In genomic region chr19:48216933-48217332, GRCh38 we compare ENCODE assay signal across 16 cellular contexts.
DNase-seq lines count a peak whose midpoint lies in the region.
"Had no signal": no experiment of that assay in that cellular context is flagged by ENCODE, and none has a peak within 500 bp of the region (broad histone marks: within the 10 kb centered on the region; RNA-seq: fewer than 3 reads in every experiment).

No MANE protein-coding gene starts in this region.

- no peak overlapping the region for H3K4me3 Mint-ChIP-seq in activated naive CD4-positive, alpha-beta T cell treated with anti-CD3 and anti-CD28 coated beads, Interleukin-2, amount 50 U/mL, for 24 hours
- H3K4me3 Mint-ChIP-seq: CD8-positive, alpha-beta memory T cell had no signal

- H3K27me3 ChIP-seq in iPS DF 6.9 (ENCODE audit: control insufficient read depth, insufficient read depth, low read length) = no peaks in the 10 kb centered on the region
- H3K27me3 ChIP-seq: BLaER1 had no signal

- no CpG with 5 or more reads among the region's 14 CpGs for WGBS in iPS DF 6.9 (ENCODE audit: insufficient coverage, insufficient read length)

- no peak overlapping the region for H3K4me3 ChIP-seq in iPS DF 6.9 (ENCODE audit: low read length)
- H3K4me3 ChIP-seq: BLaER1 had no signal

- H3K4me1 ChIP-seq in iPS DF 6.9 (ENCODE audit: control insufficient read depth, insufficient read depth, low read length) = no peaks in the 10 kb centered on the region

- H3K36me3 ChIP-seq in iPS DF 6.9 (ENCODE audit: control insufficient read depth, insufficient read depth, low read length) = no peaks in the 10 kb centered on the region

- DNase-seq in activated naive CD4-positive, alpha-beta T cell treated with Interleukin-2 at 50 U/mL for 16 hours = no peak
- peak; percentile 18 for DNase-seq in iPS DF 6.9 (ENCODE audit: low read depth, low spot score)
- no peak for DNase-seq in T-helper 2 cell
- DNase-seq in T1000 (lab: John Stamatoyannopoulos, UW) = no peak
- no peak for DNase-seq in NCI-H524 (lab: John Stamatoyannopoulos, UW)
- DNase-seq: CD8-positive, alpha-beta memory T cell; HCEC 1CT; IMR-90; NCI-H1417; NCI-H2029; NCI-H2171 treated with DMSO at 0.1 percent for 48 hours; NCI-H510A; SIG-M5 had no signal

- peak overlapping the region; percentile 35 for H3K27ac Mint-ChIP-seq in activated naive CD4-positive, alpha-beta T cell treated with anti-CD3 and anti-CD28 coated beads, Interleukin-2, amount 50 U/mL, for 24 hours

- no peak overlapping the region for H3K27ac ChIP-seq in iPS DF 6.9 (ENCODE audit: low read length)
- H3K27ac ChIP-seq: 22Rv1, BLaER1 had no signal

- peaks cover 15% of the 10 kb centered on the region for H3K4me1 Mint-ChIP-seq in activated naive CD4-positive, alpha-beta T cell treated with anti-CD3 and anti-CD28 coated beads, Interleukin-2, amount 50 U/mL, for 24 hours

- H3K9me3 Mint-ChIP-seq in activated naive CD4-positive, alpha-beta T cell treated with anti-CD3 and anti-CD28 coated beads, Interleukin-2, amount 50 U/mL, for 24 hours = no peaks in the 10 kb centered on the region
- H3K9me3 Mint-ChIP-seq: CD8-positive, alpha-beta memory T cell had no signal

- no peaks in the 10 kb centered on the region for H3K27me3 Mint-ChIP-seq in activated naive CD4-positive, alpha-beta T cell treated with anti-CD3 and anti-CD28 coated beads, Interleukin-2, amount 50 U/mL, for 24 hours
- H3K27me3 Mint-ChIP-seq: CD8-positive, alpha-beta memory T cell had no signal

- peaks cover 12% of the 10 kb centered on the region for H3K36me3 Mint-ChIP-seq in activated naive CD4-positive, alpha-beta T cell treated with anti-CD3 and anti-CD28 coated beads, Interleukin-2, amount 50 U/mL, for 24 hours

- no peaks in the 10 kb centered on the region for H3K9me3 ChIP-seq in iPS DF 6.9 (ENCODE audit: control insufficient read depth, insufficient read depth, low read length)
- H3K9me3 ChIP-seq: BLaER1 had no signal
